1 cellular context compared by ENCODE assay signal in genomic region chr1:203456577-203456976, GRCh38.
TF ChIP-seq lines count a peak whose summit lies in the region.

No MANE protein-coding gene starts in this region.

TF ChIP-seq in GM23338, 12 proteins besides CTCF, POLR2A, EP300 and RAD21 (continued from another document):
- TF ChIP-seq ZNF462 (CRISPR knock-in tag; IDR thresholded peaks at IDR 0.05) = no peak
- no peak for TF ChIP-seq REST (IDR thresholded peaks at IDR 0.05; ENCODE audit: unreplicated experiment)
- no peak for TF ChIP-seq STAT1 (IDR thresholded peaks at IDR 0.05; ENCODE audit: unreplicated experiment)
- TF ChIP-seq NANOG (IDR thresholded peaks at IDR 0.05; ENCODE audit: borderline replicate concordance) = no peak
- TF ChIP-seq ZNF331 (CRISPR knock-in tag; IDR thresholded peaks at IDR 0.05; ENCODE audit: low read depth) = no peak
- no peak for TF ChIP-seq EZH2 (IDR thresholded peaks at IDR 0.05; ENCODE audit: low read depth, unreplicated experiment)
- TF ChIP-seq JUNB (IDR thresholded peaks at IDR 0.05; ENCODE audit: unreplicated experiment) = no peak
- no peak for TF ChIP-seq EZH2phosphoT487 (IDR thresholded peaks at IDR 0.05; ENCODE audit: unreplicated experiment)
